9 cellular contexts compared by ENCODE assay signal in the genomic region with DNA sequence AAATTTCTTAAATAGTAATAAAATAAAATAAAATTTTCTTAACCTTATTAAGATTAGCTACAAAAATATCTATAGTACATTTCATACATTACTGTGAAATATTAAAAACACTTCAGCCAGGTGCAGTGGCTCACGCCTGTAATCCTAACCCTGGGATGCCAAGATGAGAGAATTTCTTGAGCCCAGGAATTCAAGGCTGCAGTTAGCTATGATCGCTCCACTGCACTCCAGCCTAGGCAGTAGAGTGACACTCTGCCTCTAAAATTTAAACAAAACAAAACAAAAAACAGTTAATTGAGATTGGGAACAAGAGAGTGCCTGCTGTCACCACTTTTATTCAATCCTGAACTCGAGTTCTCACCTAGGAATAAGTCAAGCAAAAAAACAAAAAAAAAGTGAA.
"Had no signal": no experiment of that assay in that cellular context is flagged by ENCODE, and none has a peak within 500 bp of the region (broad histone marks: within the 10 kb centered on the region; RNA-seq: fewer than 3 reads in every experiment).

No MANE protein-coding gene starts in this region.

- H3K27ac ChIP-seq: GM23248, HL-60 had no signal

- H3K27me3 Mint-ChIP-seq: IgD-negative memory B cell had no signal

- H3K36me3 Mint-ChIP-seq: IgD-negative memory B cell had no signal

- H3K4me3 Mint-ChIP-seq: HFFc6, IgD-negative memory B cell had no signal

- DNase-seq: GM23248, GOT3, H7, HFFc6 had no signal

- ATAC-seq: HCT116, HepG2, K562 had no signal

- FAIRE-seq: HepG2, K562 had no signal

- H3K27ac Mint-ChIP-seq: HFFc6, IgD-negative memory B cell had no signal

- H3K4me1 Mint-ChIP-seq: IgD-negative memory B cell had no signal
